ENCODE assay signal across 8 cellular contexts in genomic region chr12:124771462-124772361, GRCh38.
DNase-seq lines count a peak whose midpoint lies in the region; ATAC-seq and TF ChIP-seq lines count a peak whose summit lies in the region.

No MANE protein-coding gene starts in this region.

- peaks cover 29% of the 10 kb centered on the region for H3K4me1 Mint-ChIP-seq in activated naive CD8-positive, alpha-beta T cell (ENCODE audit: low read depth)

- H3K27me3 ChIP-seq in heart right ventricle, result peaks cover 0 to 7% (median 0%) of the 10 kb centered on the region in 7 donors

- H3K36me3 ChIP-seq in heart right ventricle, result no peaks in the 10 kb centered on the region

- peak overlapping the region; percentile 19 for H3K4me3 Mint-ChIP-seq in activated naive CD8-positive, alpha-beta T cell

- no peaks in the 10 kb centered on the region for H3K9me3 Mint-ChIP-seq in activated naive CD8-positive, alpha-beta T cell (ENCODE audit: low read depth)

- no peak overlapping the region for H3K27ac Mint-ChIP-seq in activated naive CD8-positive, alpha-beta T cell

- peaks cover 0 to 50% (median 15%) of the 10 kb centered on the region in 9 donors for H3K4me1 ChIP-seq in heart right ventricle

- intact Hi-C loops in heart right ventricle (cut with DNase I), result loop anchor here (1.0 to 10.0 kb wide), 11 partner anchors 136 to 867 kb away; no protein-coding TSS in a partner anchor

- no peaks in the 10 kb centered on the region for H3K9me3 ChIP-seq in heart right ventricle

- 26 to 28% methylated on average over 40 of the region's 40 CpGs for WGBS in heart right ventricle, 2 donors

- TF ChIP-seq CTCF in heart right ventricle (IDR thresholded peaks at IDR 0.05), result peak; percentile 97 to 100 (median 99)

- DNase-seq in GDM1 (lab: John Stamatoyannopoulos, UW) (peak; percentile 57), NCI-H1048 (lab: John Stamatoyannopoulos, UW) (peak; percentile 58), SW 1271 (lab: John Stamatoyannopoulos, UW) (peak; percentile 32 to 61), heart right ventricle (peak; percentile 83 to 89), putamen (ENCODE audit: low spot score) (peak; percentile 77)

- peaks cover 3% of the 10 kb centered on the region for H3K27me3 Mint-ChIP-seq in activated naive CD8-positive, alpha-beta T cell

- H3K4me3 ChIP-seq in heart right ventricle, result no peak overlapping the region

- H3K36me3 Mint-ChIP-seq in activated naive CD8-positive, alpha-beta T cell, result no peaks in the 10 kb centered on the region

- ATAC-seq in heart right ventricle, result peak; percentile 59 to 76 (median 68)
- ATAC-seq in GM21526 (IDR thresholded peaks at IDR 0.05; ENCODE audit: low FRiP score, unreplicated experiment), result no peak
- ATAC-seq in GM21825 (IDR thresholded peaks at IDR 0.05; ENCODE audit: unreplicated experiment), result no peak

- no peak overlapping the region for H3K27ac ChIP-seq in heart right ventricle

Comparison
In these comparisons a context has a peak if more than half of its experiments do, and no peak if none do; other contexts are left out.
1. ATAC-seq: peak in heart right ventricle (8 of 8); none in GM21526 (single experiment) and GM21825 (single experiment).
2. Peak in every context shown above with its lines, with median percentiles within 50 percentile points of each other: DNase-seq.